ENCODE assay signal across 3 cellular contexts in the genomic region with DNA sequence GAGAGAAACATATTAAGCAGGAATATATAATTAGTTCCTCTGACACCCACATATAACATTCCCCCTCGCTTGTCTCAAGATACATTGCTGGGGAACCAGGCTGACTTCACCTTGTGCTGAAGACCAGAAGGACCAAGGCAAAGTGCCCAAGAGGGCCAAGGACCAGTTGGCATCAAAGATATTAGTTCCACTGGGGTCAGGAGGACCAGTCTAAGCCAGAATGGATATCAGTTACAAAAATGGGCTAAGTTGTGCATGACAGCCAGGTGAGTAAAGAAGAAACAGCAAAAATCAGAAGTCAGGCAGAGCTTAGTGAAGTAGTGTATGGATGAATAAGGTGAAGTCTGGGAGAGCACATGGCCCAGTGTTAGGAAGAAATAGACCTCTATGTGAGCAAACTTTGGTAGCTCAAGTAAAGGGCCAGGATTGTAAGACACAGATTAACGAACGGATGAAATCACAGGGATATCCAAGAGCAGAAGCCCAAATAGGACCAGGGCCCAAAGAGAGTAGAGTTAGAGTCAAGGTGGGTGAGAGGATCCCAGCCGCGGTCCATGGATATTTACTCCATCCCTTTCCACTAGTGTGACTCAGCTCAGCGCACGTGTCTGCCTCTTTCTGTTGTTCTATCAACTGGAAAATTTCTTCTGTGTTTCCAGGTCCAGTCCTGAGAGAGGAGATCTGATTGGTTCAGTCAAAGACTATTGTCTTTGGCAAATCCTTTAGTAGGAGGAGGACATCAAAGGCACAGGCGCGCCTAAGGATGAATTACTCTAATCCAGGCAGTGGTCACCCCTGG.
TF ChIP-seq lines count a peak whose summit lies in the region.

No MANE protein-coding gene starts in this region.

TF ChIP-seq in SK-N-SH, 30 proteins besides CTCF, POLR2A, EP300 and RAD21 (continued from another document and continues in another):
- TF ChIP-seq, protein P1, sequence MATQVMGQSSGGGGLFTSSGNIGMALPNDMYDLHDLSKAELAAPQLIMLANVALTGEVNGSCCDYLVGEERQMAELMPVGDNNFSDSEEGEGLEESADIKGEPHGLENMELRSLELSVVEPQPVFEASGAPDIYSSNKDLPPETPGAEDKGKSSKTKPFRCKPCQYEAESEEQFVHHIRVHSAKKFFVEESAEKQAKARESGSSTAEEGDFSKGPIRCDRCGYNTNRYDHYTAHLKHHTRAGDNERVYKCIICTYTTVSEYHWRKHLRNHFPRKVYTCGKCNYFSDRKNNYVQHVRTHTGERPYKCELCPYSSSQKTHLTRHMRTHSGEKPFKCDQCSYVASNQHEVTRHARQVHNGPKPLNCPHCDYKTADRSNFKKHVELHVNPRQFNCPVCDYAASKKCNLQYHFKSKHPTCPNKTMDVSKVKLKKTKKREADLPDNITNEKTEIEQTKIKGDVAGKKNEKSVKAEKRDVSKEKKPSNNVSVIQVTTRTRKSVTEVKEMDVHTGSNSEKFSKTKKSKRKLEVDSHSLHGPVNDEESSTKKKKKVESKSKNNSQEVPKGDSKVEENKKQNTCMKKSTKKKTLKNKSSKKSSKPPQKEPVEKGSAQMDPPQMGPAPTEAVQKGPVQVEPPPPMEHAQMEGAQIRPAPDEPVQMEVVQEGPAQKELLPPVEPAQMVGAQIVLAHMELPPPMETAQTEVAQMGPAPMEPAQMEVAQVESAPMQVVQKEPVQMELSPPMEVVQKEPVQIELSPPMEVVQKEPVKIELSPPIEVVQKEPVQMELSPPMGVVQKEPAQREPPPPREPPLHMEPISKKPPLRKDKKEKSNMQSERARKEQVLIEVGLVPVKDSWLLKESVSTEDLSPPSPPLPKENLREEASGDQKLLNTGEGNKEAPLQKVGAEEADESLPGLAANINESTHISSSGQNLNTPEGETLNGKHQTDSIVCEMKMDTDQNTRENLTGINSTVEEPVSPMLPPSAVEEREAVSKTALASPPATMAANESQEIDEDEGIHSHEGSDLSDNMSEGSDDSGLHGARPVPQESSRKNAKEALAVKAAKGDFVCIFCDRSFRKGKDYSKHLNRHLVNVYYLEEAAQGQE (IDR thresholded peaks at IDR 0.05; ENCODE audit: low read depth, low read length) = no peak
- TF ChIP-seq, protein P2, sequence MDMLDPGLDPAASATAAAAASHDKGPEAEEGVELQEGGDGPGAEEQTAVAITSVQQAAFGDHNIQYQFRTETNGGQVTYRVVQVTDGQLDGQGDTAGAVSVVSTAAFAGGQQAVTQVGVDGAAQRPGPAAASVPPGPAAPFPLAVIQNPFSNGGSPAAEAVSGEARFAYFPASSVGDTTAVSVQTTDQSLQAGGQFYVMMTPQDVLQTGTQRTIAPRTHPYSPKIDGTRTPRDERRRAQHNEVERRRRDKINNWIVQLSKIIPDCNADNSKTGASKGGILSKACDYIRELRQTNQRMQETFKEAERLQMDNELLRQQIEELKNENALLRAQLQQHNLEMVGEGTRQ (IDR thresholded peaks at IDR 0.05; ENCODE audit: borderline replicate concordance, low read depth, low read length) = no peak
- TF ChIP-seq RCOR1 (IDR thresholded peaks at IDR 0.05; ENCODE audit: low read length) (no peak), FOXJ3 (CRISPR knock-in tag; IDR thresholded peaks at IDR 0.05) (no peak), EZH2phosphoT487 (IDR thresholded peaks at IDR 0.05; ENCODE audit: borderline replicate concordance, low read depth) (no peak), NFIC (IDR thresholded peaks at IDR 0.05; ENCODE audit: borderline replicate concordance) (no peak), POLR2AphosphoS5 (IDR thresholded peaks at IDR 0.05; ENCODE audit: low read depth, low read length) (no peak), YY1 (IDR thresholded peaks at IDR 0.05; ENCODE audit: low read depth) (no peak), USF1 (IDR thresholded peaks at IDR 0.05; ENCODE audit: borderline replicate concordance, low read depth) (no peak), GATA2 (CRISPR knock-in tag; IDR thresholded peaks at IDR 0.05) (no peak), TAF1 (IDR thresholded peaks at IDR 0.05; ENCODE audit: borderline replicate concordance, low read depth, low read length) (no peak)
- TF ChIP-seq, protein P3, sequence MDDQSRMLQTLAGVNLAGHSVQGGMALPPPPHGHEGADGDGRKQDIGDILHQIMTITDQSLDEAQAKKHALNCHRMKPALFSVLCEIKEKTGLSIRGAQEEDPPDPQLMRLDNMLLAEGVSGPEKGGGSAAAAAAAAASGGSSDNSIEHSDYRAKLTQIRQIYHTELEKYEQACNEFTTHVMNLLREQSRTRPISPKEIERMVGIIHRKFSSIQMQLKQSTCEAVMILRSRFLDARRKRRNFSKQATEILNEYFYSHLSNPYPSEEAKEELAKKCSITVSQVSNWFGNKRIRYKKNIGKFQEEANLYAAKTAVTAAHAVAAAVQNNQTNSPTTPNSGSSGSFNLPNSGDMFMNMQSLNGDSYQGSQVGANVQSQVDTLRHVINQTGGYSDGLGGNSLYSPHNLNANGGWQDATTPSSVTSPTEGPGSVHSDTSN (IDR thresholded peaks at IDR 0.05) = no peak

TF ChIP-seq in SK-N-SH treated with all-trans-retinoic acid at 6 μM for 48 hours, 23 proteins besides CTCF, POLR2A, EP300 and RAD21 (continued from another document):
- TF ChIP-seq ISL1 (CRISPR knock-in tag; IDR thresholded peaks at IDR 0.05) (no peak), CSDC2 (CRISPR knock-in tag; IDR thresholded peaks at IDR 0.05) (no peak)
- TF ChIP-seq, protein P4, sequence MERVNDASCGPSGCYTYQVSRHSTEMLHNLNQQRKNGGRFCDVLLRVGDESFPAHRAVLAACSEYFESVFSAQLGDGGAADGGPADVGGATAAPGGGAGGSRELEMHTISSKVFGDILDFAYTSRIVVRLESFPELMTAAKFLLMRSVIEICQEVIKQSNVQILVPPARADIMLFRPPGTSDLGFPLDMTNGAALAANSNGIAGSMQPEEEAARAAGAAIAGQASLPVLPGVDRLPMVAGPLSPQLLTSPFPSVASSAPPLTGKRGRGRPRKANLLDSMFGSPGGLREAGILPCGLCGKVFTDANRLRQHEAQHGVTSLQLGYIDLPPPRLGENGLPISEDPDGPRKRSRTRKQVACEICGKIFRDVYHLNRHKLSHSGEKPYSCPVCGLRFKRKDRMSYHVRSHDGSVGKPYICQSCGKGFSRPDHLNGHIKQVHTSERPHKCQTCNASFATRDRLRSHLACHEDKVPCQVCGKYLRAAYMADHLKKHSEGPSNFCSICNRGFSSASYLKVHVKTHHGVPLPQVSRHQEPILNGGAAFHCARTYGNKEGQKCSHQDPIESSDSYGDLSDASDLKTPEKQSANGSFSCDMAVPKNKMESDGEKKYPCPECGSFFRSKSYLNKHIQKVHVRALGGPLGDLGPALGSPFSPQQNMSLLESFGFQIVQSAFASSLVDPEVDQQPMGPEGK (CRISPR knock-in tag; IDR thresholded peaks at IDR 0.05; ENCODE audit: borderline replicate concordance) = no peak

TF ChIP-seq in K562, 482 proteins besides CTCF, POLR2A, EP300 and RAD21:
- TF ChIP-seq, protein P2 (CRISPR knock-in tag; IDR thresholded peaks at IDR 0.05) = 0 out of 2 replicates have a peak, but pooled peaks have one; percentile 4
- TF ChIP-seq RNF2 (IDR thresholded peaks at IDR 0.05) (no peak), ZBTB34 (CRISPR knock-in tag; IDR thresholded peaks at IDR 0.05) (no peak)
TF ChIP-seq in K562: peak in this region for 1.
